Comparison of ENCODE assay signal across 28 cellular contexts in the genomic region with DNA sequence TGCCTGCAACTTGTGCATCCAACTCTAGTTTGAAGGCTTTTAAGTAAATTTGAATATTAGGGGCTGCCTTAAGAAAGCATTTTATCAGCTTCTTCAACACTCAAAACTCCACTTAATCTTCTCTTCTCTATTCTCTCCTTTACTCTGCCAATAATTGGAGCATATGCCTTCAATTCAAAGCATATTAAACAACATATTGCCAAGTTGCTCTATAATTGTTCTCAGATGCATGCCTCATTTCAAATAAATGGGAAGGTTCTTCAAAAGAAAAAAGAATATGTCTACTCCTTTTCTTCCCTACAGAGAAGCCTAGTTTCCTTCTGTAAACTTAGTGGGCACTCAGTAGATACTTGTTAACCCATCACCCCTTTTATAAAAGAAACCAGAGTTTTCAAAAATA.
"Had no signal": no experiment of that assay in that cellular context is flagged by ENCODE, and none has a peak within 500 bp of the region (broad histone marks: within the 10 kb centered on the region; RNA-seq: fewer than 3 reads in every experiment).

No MANE protein-coding gene starts in this region.

- H3K27ac ChIP-seq: neutrophil, ovary, parathyroid adenoma, psoas muscle, right lobe of liver, stomach, thoracic aorta, thyroid gland, upper lobe of left lung had no signal

- H3K9me3 ChIP-seq: neutrophil, right lobe of liver, thyroid gland had no signal

- H3K9me3 Mint-ChIP-seq: stimulated activated naive CD8-positive, alpha-beta T cell treated with anti-CD3 and anti-CD28 coated beads, Interleukin-15, Interleukin-2, amounts not matched to agents 100 ng/mL and 50 ng/mL, for 24 hours had no signal

- H3K27me3 Mint-ChIP-seq: stimulated activated naive B cell treated with anti-CD40 and anti-IgM and Interleukin-4, amounts not matched to agents 10 μg/mL and 1 μg/mL and 100 μg/mL, for 72 hours; stimulated activated naive CD8-positive, alpha-beta T cell treated with anti-CD3 and anti-CD28 coated beads, Interleukin-15, Interleukin-2, amounts not matched to agents 100 ng/mL and 50 ng/mL, for 24 hours had no signal

- ATAC-seq: naive thymus-derived CD4-positive, alpha-beta T cell; natural killer cell; psoas muscle; right lobe of liver; stimulated activated effector memory CD8-positive, alpha-beta T cell treated with anti-CD3 and anti-CD28 coated beads, Interleukin-12 subunit alpha, Interleukin-12 subunit beta, amount 100 ng/mL, for 72 hours; stimulated activated naive B cell treated with anti-CD40 and anti-IgM and Interleukin-4, amounts not matched to agents 10 μg/mL and 1 μg/mL and 100 μg/mL, for 72 hours had no signal

- H3K36me3 Mint-ChIP-seq: naive thymus-derived CD4-positive, alpha-beta T cell; natural killer cell; stimulated activated effector memory CD8-positive, alpha-beta T cell treated with anti-CD3 and anti-CD28 coated beads, Interleukin-12 subunit alpha, Interleukin-12 subunit beta, amount 100 ng/mL, for 72 hours had no signal

- H3K4me3 Mint-ChIP-seq: naive thymus-derived CD4-positive, alpha-beta T cell; natural killer cell; nephron; stimulated activated effector memory CD8-positive, alpha-beta T cell treated with anti-CD3 and anti-CD28 coated beads, Interleukin-12 subunit alpha, Interleukin-12 subunit beta, amount 100 ng/mL, for 72 hours; stimulated activated naive B cell treated with anti-CD40 and anti-IgM and Interleukin-4, amounts not matched to agents 10 μg/mL and 1 μg/mL and 100 μg/mL, for 72 hours; stimulated activated naive CD8-positive, alpha-beta T cell treated with anti-CD3 and anti-CD28 coated beads, Interleukin-15, Interleukin-2, amounts not matched to agents 100 ng/mL and 50 ng/mL, for 24 hours had no signal

- H2AFZ ChIP-seq: parathyroid adenoma had no signal

- H3K27me3 ChIP-seq: neutrophil, ovary, right lobe of liver, sigmoid colon, stomach, thyroid gland, tibial nerve, upper lobe of left lung had no signal

- H3K27ac Mint-ChIP-seq: naive thymus-derived CD4-positive, alpha-beta T cell; natural killer cell; progenitor cell of endocrine pancreas; stimulated activated effector memory CD8-positive, alpha-beta T cell treated with anti-CD3 and anti-CD28 coated beads, Interleukin-12 subunit alpha, Interleukin-12 subunit beta, amount 100 ng/mL, for 72 hours; stimulated activated naive B cell treated with anti-CD40 and anti-IgM and Interleukin-4, amounts not matched to agents 10 μg/mL and 1 μg/mL and 100 μg/mL, for 72 hours; stimulated activated naive CD8-positive, alpha-beta T cell treated with anti-CD3 and anti-CD28 coated beads, Interleukin-15, Interleukin-2, amounts not matched to agents 100 ng/mL and 50 ng/mL, for 24 hours had no signal

- H3K36me3 ChIP-seq: neutrophil, ovary, right lobe of liver, sigmoid colon, stomach, thoracic aorta, thyroid gland, tibial nerve, upper lobe of left lung had no signal

- H3K9ac ChIP-seq: parathyroid adenoma had no signal

- H3K4me1 Mint-ChIP-seq: naive thymus-derived CD4-positive, alpha-beta T cell; natural killer cell; stimulated activated effector memory CD8-positive, alpha-beta T cell treated with anti-CD3 and anti-CD28 coated beads, Interleukin-12 subunit alpha, Interleukin-12 subunit beta, amount 100 ng/mL, for 72 hours; stimulated activated naive B cell treated with anti-CD40 and anti-IgM and Interleukin-4, amounts not matched to agents 10 μg/mL and 1 μg/mL and 100 μg/mL, for 72 hours had no signal

- H3K79me2 ChIP-seq: parathyroid adenoma had no signal

- H3K4me1 ChIP-seq: parathyroid adenoma, psoas muscle, right lobe of liver, thyroid gland, upper lobe of left lung had no signal

- DNase-seq: naive thymus-derived CD4-positive, alpha-beta T cell; natural killer cell; nucleus accumbens; ovary; posterior cingulate gyrus; psoas muscle; right cardiac atrium; right lobe of liver; sigmoid colon; small intestine; stimulated activated CD4-positive, alpha-beta T cell treated with anti-CD3 and anti-CD28 coated beads, Interleukin-15, amount 100 ng/mL, for 24 hours; stimulated activated CD4-positive, alpha-beta T cell treated with anti-CD3 and anti-CD28 coated beads, Interleukin-2, amount 100 ng/mL, for 24 hours; stimulated activated CD4-positive, alpha-beta T cell treated with anti-CD3 and anti-CD28 coated beads, Interleukin-2, amount 100 ng/mL, for 48 hours; stimulated activated CD4-positive, alpha-beta T cell treated with anti-CD3 and anti-CD28 coated beads, Interleukin-4, amount 100 ng/mL, for 24 hours; stimulated activated naive B cell treated with anti-CD40 and anti-IgM and Interleukin-4, amounts not matched to agents 10 μg/mL and 1 μg/mL and 100 μg/mL, for 72 hours; stimulated activated naive CD4-positive, alpha-beta T cell treated with Interleukin-2 at 50 U/mL for 16 hours; stomach; thyroid gland; trophoblast cell; upper lobe of left lung had no signal

- H3K4me3 ChIP-seq: ovary, psoas muscle, right lobe of liver, sigmoid colon, stomach, thoracic aorta, thyroid gland, tibial nerve, upper lobe of left lung had no signal
